Comparison of ENCODE assay signal across 26 cellular contexts in genomic region chr1:184185346-184185745, GRCh38.
"Had no signal": no experiment of that assay in that cellular context is flagged by ENCODE, and none has a peak within 500 bp of the region (broad histone marks: within the 10 kb centered on the region; RNA-seq: fewer than 3 reads in every experiment).

No MANE protein-coding gene starts in this region.

- DNase-seq: stimulated activated CD4-positive, alpha-beta T cell treated with anti-CD3 and anti-CD28 coated beads, Interleukin-2, amount 100 ng/mL, for 48 hours; stimulated activated CD4-positive, alpha-beta T cell treated with anti-CD3 and anti-CD28 coated beads, Interleukin-4, amount 100 ng/mL, for 1 hour; stimulated activated CD4-positive, alpha-beta T cell treated with anti-CD3 and anti-CD28 coated beads, Interleukin-4, amount 100 ng/mL, for 24 hours; stimulated activated CD4-positive, alpha-beta T cell treated with anti-CD3 and anti-CD28 coated beads, Interleukin-4, amount 100 ng/mL, for 4 hours; stimulated activated CD8-positive, alpha-beta memory T cell treated with anti-CD3 and anti-CD28 coated beads, Interleukin-4, amount 100 ng/mL, for 48 hours; stimulated activated naive B cell treated with anti-CD40 and anti-IgM and Interleukin-4, amounts not matched to agents 10 μg/mL and 1 μg/mL and 100 μg/mL, for 72 hours; stimulated activated naive CD4-positive, alpha-beta T cell; stimulated activated naive CD4-positive, alpha-beta T cell treated with Interleukin-2 at 50 U/mL for 16 hours; stimulated activated naive CD8-positive, alpha-beta T cell treated with anti-CD3 and anti-CD28 coated beads, Interleukin-15, amount 100 ng/mL, for 72 hours; stimulated activated naive CD8-positive, alpha-beta T cell treated with anti-CD3 and anti-CD28 coated beads, Interleukin-15, Interleukin-2, amounts not matched to agents 100 U/mL and 50 U/mL, for 24 hours; stomach; substantia nigra; testis; thyroid gland; tibial artery; transverse colon; upper lobe of left lung; upper lobe of right lung; uterus had no signal

- H3K27ac ChIP-seq: stomach, suprapubic skin, testis, thoracic aorta, thyroid gland, tibial artery, tibial nerve, transverse colon, upper lobe of left lung, upper lobe of right lung, uterus, vagina had no signal

- FAIRE-seq: urothelium cell line had no signal

- ATAC-seq: stimulated activated effector memory CD8-positive, alpha-beta T cell treated with anti-CD3 and anti-CD28 coated beads, Interleukin-12 subunit alpha, Interleukin-12 subunit beta, amount 100 ng/mL, for 72 hours; stimulated activated memory B cell treated with anti-CD40 and anti-IgM and Interleukin-4, amounts not matched to agents 10 μg/mL and 1 μg/mL and 100 μg/mL, for 72 hours; stimulated activated naive B cell treated with anti-CD40 and anti-IgM and Interleukin-4, amounts not matched to agents 10 μg/mL and 1 μg/mL and 100 μg/mL, for 72 hours; stimulated activated naive CD8-positive, alpha-beta T cell treated with anti-CD3 and anti-CD28 coated beads, Interleukin-15, amount 100 ng/mL, for 72 hours; stimulated activated naive CD8-positive, alpha-beta T cell treated with anti-CD3 and anti-CD28 coated beads, Interleukin-15, Interleukin-2, amounts not matched to agents 100 U/mL and 50 U/mL, for 24 hours; upper lobe of right lung had no signal
